Comparison of ENCODE assay signal across 1 cellular context in the genomic region with DNA sequence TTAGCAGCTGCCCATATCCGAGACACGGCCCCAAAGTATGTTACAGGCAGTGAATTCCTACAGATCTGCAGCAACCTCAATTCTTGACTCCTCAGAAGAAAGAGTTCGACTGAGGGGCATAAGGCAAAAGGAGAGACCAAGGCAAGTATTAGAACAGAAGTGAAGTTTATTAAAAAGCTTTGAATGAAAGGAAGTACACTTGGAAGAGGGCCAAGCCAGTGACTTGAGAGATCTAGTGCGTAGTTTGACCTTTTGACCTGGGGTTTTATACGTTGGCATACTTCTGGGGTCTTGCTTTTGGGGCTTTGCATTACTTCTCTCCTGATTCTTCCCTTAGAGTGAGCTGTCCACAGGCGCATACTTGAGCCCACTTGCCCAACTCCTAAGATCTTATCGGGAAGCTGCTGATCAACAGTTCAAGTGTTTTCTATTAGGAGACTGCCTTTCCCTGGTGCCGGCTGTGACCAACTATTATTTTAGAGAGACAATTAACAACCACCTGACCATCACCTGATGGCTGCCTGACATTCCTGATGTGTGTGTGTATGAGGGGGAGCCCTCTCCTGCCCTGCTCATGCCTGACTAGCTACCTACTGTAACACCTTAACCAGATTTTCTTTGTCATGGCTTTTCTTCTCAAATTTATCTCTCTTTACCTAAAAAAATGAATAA.
TF ChIP-seq lines count a peak whose summit lies in the region.

No MANE protein-coding gene starts in this region.

TF ChIP-seq in HCT116, 20 proteins besides CTCF, POLR2A, EP300 and RAD21 (continued from another document):
- TF ChIP-seq CEBPB (IDR thresholded peaks at IDR 0.05; ENCODE audit: low read depth) (no peak), TCF7L2 (IDR thresholded peaks at IDR 0.05; ENCODE audit: borderline replicate concordance, extremely low read depth, insufficient read depth, insufficient read length) (no peak), POLR2AphosphoS5 (IDR thresholded peaks at IDR 0.05; ENCODE audit: low read depth, low read length) (no peak)
